Comparison of ENCODE assay signal across 8 cellular contexts in the genomic region with DNA sequence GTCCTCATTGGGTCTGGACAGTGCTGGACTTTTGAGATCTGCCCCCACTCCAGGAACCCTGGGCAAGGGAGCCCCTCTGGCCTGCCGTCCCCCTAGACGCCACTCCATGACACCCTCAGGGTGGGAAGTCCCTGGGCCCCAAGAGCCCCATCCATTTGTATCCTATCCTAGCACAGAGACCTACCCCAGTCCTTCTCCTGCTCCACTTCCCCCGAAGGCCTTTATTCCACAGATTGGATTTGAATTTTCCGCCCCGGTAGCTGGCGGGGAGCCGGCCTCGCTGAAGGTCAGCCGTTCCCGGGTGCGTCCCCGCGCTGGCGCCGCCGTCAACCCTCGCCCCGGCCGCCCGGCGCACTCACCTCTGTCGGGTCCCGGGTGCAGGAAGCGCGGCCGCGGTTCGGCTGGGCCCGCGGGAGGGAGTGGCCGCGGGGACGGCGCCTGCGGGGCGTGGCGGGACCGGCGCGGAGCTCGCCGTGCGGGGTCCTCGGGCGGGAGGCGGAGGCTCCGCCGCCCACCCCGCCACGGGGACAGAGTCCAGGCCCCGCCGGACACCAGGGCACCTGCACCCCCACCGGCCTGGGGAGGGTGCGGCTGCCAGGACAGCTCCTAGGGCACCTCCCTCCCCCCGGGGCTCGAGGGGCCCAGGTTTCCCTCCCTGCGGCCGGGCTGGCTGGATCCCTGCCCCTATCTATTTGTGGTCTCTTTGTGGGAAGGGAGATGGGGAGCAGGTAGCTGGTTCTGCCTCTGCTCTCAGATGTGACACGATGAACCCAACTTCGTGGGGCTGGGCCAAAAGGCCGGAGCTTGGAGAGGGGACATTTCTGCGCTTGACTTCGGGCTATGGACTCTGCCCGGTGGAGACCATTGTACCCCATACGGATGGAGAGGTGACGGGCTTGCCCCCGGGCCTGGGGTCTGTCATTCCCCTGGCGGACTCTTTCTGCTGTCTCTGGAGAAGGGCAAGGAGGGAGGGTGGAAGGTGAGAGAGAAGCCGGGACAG. TPM values are rescaled to one million over a fixed set of nuclear protein-coding genes. Genes with fewer than 3 reads are reported as not detected.
A peak's percentile ranks its signal among the peaks of the same experiment; 100 is the strongest.
DNase-seq lines count a peak whose midpoint lies in the region; ATAC-seq and TF ChIP-seq lines count a peak whose summit lies in the region.

No MANE protein-coding gene starts in this region.

- POLR2A ChIA-PET in RWPE1 (lab: Yijun Ruan, JAX; ENCODE audit: low non-redundant PET), result no interaction called here

- peak overlapping the region; percentile 100 for H3K27ac ChIP-seq in RWPE1

- H3K9me3 Mint-ChIP-seq in nephron, result no peaks in the 10 kb centered on the region

- H3K4me3 ChIP-seq in epithelial cell of proximal tubule (ENCODE audit: low read depth, low read length), result peak overlapping the region; percentile 46

- TF ChIP-seq CTCF in RWPE1 (conservative IDR thresholded peaks at IDR 0.05; ENCODE audit: low read depth) (no peak), epithelial cell of proximal tubule (conservative IDR thresholded peaks at IDR 0.05; ENCODE audit: low read depth, low read length) (no peak), nephron (IDR thresholded peaks at IDR 0.05; ENCODE audit: unreplicated experiment in 3 of 3) (no peak)

- peaks cover under 1% of the 10 kb centered on the region for H3K36me3 Mint-ChIP-seq in nephron (ENCODE audit: low read depth)

- H3K4me1 Mint-ChIP-seq in nephron, result peaks cover 24% of the 10 kb centered on the region

- DNase-seq in AG20443 (ENCODE audit: low spot score) (peak; percentile 64), RWPE1 (ENCODE audit: low spot score) (no peak), epithelial cell of proximal tubule (ENCODE audit: low read depth) (no peak), NCI-H1436 (lab: John Stamatoyannopoulos, UW) (no peak), middle frontal gyrus (ENCODE audit: extremely low spot score, low spot score) (no peak), pons (ENCODE audit: low spot score) (no peak)

- H3K27ac Mint-ChIP-seq in nephron, result no peak overlapping the region

- ATAC-seq in GM18858 (IDR thresholded peaks at IDR 0.05; ENCODE audit: unreplicated experiment), result no peak

- H3K4me3 Mint-ChIP-seq in nephron, result peak overlapping the region; percentile 67 to 74 (median 73)

- CTCF ChIA-PET in RWPE1 (lab: Yijun Ruan, JAX), result interaction anchor here (0.6 to 1.7 kb wide), 4 partner anchors 13 to 248 kb away, joined by 3 to 6 read pairs (median 4); no protein-coding TSS in a partner anchor

- H3K27me3 Mint-ChIP-seq in nephron (ENCODE audit: low read depth), result peaks cover 51% of the 10 kb centered on the region

RNA-seq across cellular contexts. Expression of gene GPR68, which starts 19.9 kb away (rescaled TPM):
- total RNA-seq in epithelial cell of proximal tubule, result 1.1 and 1.8 TPM in 2 replicates
